Comparison of ENCODE assay signal across 1 cellular context in genomic region chr19:3458229-3458555, GRCh38.
TF ChIP-seq lines count a peak whose summit lies in the region.

No MANE protein-coding gene starts in this region.

TF ChIP-seq in HEK293, 187 proteins besides CTCF, POLR2A, EP300 and RAD21 (continued from another document):
- 0 out of 2 replicates have a peak, but pooled peaks have one; percentile 19 for TF ChIP-seq KLF17 (tag by site-specific recombination; IDR thresholded peaks at IDR 0.05)
